1 cellular context compared by ENCODE assay signal in the genomic region with DNA sequence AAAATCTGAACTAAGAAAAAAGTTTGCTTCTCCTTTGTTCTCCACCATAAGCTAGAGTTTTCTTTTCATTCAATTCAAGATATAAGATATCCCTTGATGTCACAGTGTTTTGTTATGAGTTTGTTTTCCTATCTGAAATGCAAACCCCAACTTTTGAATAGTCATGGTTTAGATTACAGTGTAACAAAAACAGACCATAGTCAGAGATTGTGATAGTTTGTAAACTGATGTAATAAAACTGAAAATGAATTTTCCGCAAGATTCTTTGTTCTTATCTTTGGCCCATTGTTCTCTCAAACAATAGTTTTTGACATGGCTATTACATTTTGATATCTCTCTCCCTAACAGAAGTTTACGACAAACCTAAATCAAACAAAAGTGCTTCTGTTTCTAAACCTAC.
TF ChIP-seq lines count a peak whose summit lies in the region.

No MANE protein-coding gene starts in this region.

TF ChIP-seq in SK-N-SH treated with all-trans-retinoic acid at 6 μM for 48 hours, 23 proteins besides CTCF, POLR2A, EP300 and RAD21 (continued from another document):
- TF ChIP-seq ESRRG (CRISPR knock-in tag; IDR thresholded peaks at IDR 0.05) (no peak), ZFP30 (CRISPR knock-in tag; IDR thresholded peaks at IDR 0.05) (no peak), PPARA (CRISPR knock-in tag; IDR thresholded peaks at IDR 0.05; ENCODE audit: borderline replicate concordance) (no peak), OSR1 (CRISPR knock-in tag; IDR thresholded peaks at IDR 0.05) (no peak), CSDC2 (CRISPR knock-in tag; IDR thresholded peaks at IDR 0.05) (no peak), CSRNP3 (CRISPR knock-in tag; IDR thresholded peaks at IDR 0.05) (no peak)
